In the genomic region with DNA sequence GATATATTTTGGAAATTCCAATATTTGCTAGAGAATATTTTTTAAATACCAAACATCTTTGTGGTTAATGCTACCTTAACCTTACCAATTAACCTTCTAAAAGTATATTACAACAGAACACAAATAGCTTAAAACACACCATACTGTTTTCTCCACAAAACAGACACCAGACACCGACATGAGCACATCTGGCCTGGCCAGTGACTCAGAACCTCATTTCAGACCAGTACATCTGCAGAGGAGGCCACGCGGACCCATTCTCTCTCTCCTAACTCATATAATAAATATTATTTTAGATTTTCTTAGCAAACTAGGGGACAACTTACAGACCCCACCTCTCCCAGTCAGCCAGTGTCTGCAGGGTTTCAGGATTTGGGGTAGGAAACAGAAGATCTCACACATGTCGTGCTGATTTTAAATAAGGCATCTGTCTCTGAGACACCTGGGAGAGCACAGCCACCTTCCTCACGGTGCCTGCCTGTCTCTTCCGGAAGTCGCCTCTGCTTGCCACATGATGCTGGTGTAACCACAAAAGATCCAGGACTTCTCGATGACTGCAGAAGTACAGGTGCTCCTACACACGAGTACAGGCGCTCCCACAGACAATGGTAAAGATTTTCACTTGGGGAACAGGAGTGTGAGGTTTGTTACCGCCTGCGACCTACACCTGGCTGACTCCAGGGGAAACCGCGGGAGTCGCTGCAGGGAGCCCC, we compare ENCODE assay signal across 10 cellular contexts. TPM values are rescaled to one million over a fixed set of nuclear protein-coding genes. Genes with fewer than 3 reads are reported as not detected.
DNase-seq lines count a peak whose midpoint lies in the region; ATAC-seq and TF ChIP-seq lines count a peak whose summit lies in the region.
"Had no signal": no experiment of that assay in that cellular context is flagged by ENCODE, and none has a peak within 500 bp of the region (broad histone marks: within the 10 kb centered on the region; RNA-seq: fewer than 3 reads in every experiment).

No MANE protein-coding gene starts in this region.

- H3K36me3 Mint-ChIP-seq in activated CD4-positive, alpha-beta memory T cell treated with anti-CD3 and anti-CD28 coated beads, Interleukin-2, amount 10 ng/mL, durations not matched to agents 7 days and 5 days (ENCODE audit: low read depth): peaks cover 34% of the 10 kb centered on the region
- peaks cover 0 to 28% (median 11%) of the 10 kb centered on the region in 3 donors for H3K36me3 Mint-ChIP-seq in naive thymus-derived CD8-positive, alpha-beta T cell
- H3K36me3 Mint-ChIP-seq: natural killer cell treated with Interleukin-12 subunit alpha and Interleukin-12 subunit beta and Interleukin-15 and Interleukin-18, amount 100 ng/mL, for 72 hours had no signal

- DNase-seq in GM13977 (ENCODE audit: low spot score) (peak; percentile 59), HK-2 (ENCODE audit: unreplicated experiment) (no peak), NCI-H187 (lab: John Stamatoyannopoulos, UW) (no peak)
- DNase-seq in activated CD4-positive, alpha-beta memory T cell treated with anti-CD3 and anti-CD28 coated beads, Interleukin-2, amount 10 ng/mL, durations not matched to agents 7 days and 5 days: peak; percentile 51
- peak; percentile 37 to 79 (median 62) for DNase-seq in naive thymus-derived CD8-positive, alpha-beta T cell
- DNase-seq: body of pancreas had no signal

- no peak for TF ChIP-seq CTCF in GM13977 (IDR thresholded peaks at IDR 0.05; ENCODE audit: extremely low read depth, insufficient read depth, missing control alignments)

- in situ Hi-C loops in GM13977 (cut with MboI; ENCODE audit: low pct_unique_long_range_greater_than_20kb, low sequenced_read_pairs, unreplicated experiment): no loop called here

- no peaks in the 10 kb centered on the region for H3K27me3 Mint-ChIP-seq in activated CD4-positive, alpha-beta memory T cell treated with anti-CD3 and anti-CD28 coated beads, Interleukin-2, amount 10 ng/mL, durations not matched to agents 7 days and 5 days
- no peaks in the 10 kb centered on the region for H3K27me3 Mint-ChIP-seq in naive thymus-derived CD8-positive, alpha-beta T cell
- H3K27me3 Mint-ChIP-seq: natural killer cell treated with Interleukin-12 subunit alpha and Interleukin-12 subunit beta and Interleukin-15 and Interleukin-18, amount 100 ng/mL, for 72 hours had no signal

- CTCF ChIA-PET in activated CD4-positive, alpha-beta memory T cell treated with anti-CD3 and anti-CD28 coated beads, Interleukin-2, amount 10 ng/mL, durations not matched to agents 7 days and 5 days (lab: Charles Lee): no interaction called here

- POLR2A ChIA-PET in activated CD4-positive, alpha-beta memory T cell treated with anti-CD3 and anti-CD28 coated beads, Interleukin-2, amount 10 ng/mL, durations not matched to agents 7 days and 5 days (lab: Charles Lee): no interaction called here
- POLR2A ChIA-PET in naive thymus-derived CD8-positive, alpha-beta T cell (lab: Charles Lee): interaction anchor here (0.6 to 1.0 kb wide), 3 partner anchors 9 to 142 kb away, joined by 3 to 5 read pairs (median 3); no protein-coding TSS in a partner anchor

- H3K4me1 Mint-ChIP-seq in activated CD4-positive, alpha-beta memory T cell treated with anti-CD3 and anti-CD28 coated beads, Interleukin-2, amount 10 ng/mL, durations not matched to agents 7 days and 5 days: peaks cover 30% of the 10 kb centered on the region
- H3K4me1 Mint-ChIP-seq in naive thymus-derived CD8-positive, alpha-beta T cell: peaks cover 31 to 82% (median 71%) of the 10 kb centered on the region in 4 donors

- no peak overlapping the region for H3K4me3 Mint-ChIP-seq in activated CD4-positive, alpha-beta memory T cell treated with anti-CD3 and anti-CD28 coated beads, Interleukin-2, amount 10 ng/mL, durations not matched to agents 7 days and 5 days
- H3K4me3 Mint-ChIP-seq in naive thymus-derived CD8-positive, alpha-beta T cell: peak overlapping the region; percentile 29 to 81 (median 68)
- H3K4me3 Mint-ChIP-seq: natural killer cell treated with Interleukin-12 subunit alpha and Interleukin-12 subunit beta and Interleukin-15 and Interleukin-18, amount 100 ng/mL, for 72 hours had no signal

- no peaks in the 10 kb centered on the region for H3K9me3 Mint-ChIP-seq in activated CD4-positive, alpha-beta memory T cell treated with anti-CD3 and anti-CD28 coated beads, Interleukin-2, amount 10 ng/mL, durations not matched to agents 7 days and 5 days
- H3K9me3 Mint-ChIP-seq in naive thymus-derived CD8-positive, alpha-beta T cell: no peaks in the 10 kb centered on the region
- H3K9me3 Mint-ChIP-seq: natural killer cell treated with Interleukin-12 subunit alpha and Interleukin-12 subunit beta and Interleukin-15 and Interleukin-18, amount 100 ng/mL, for 72 hours had no signal

- peak; percentile 38 for ATAC-seq in HG02840 (IDR thresholded peaks at IDR 0.05; ENCODE audit: low FRiP score, unreplicated experiment)
- peak; percentile 84 to 86 for ATAC-seq in naive thymus-derived CD8-positive, alpha-beta T cell
- no peak for ATAC-seq in HG03565 (IDR thresholded peaks at IDR 0.05; ENCODE audit: unreplicated experiment)
- ATAC-seq in HG03097 (IDR thresholded peaks at IDR 0.05; ENCODE audit: low FRiP score, unreplicated experiment): no peak
- ATAC-seq: body of pancreas; natural killer cell treated with Interleukin-12 subunit alpha and Interleukin-12 subunit beta and Interleukin-15 and Interleukin-18, amount 100 ng/mL, for 72 hours had no signal

- peak overlapping the region; percentile 0 for H3K27ac Mint-ChIP-seq in activated CD4-positive, alpha-beta memory T cell treated with anti-CD3 and anti-CD28 coated beads, Interleukin-2, amount 10 ng/mL, durations not matched to agents 7 days and 5 days
- H3K27ac Mint-ChIP-seq in naive thymus-derived CD8-positive, alpha-beta T cell: peak overlapping the region; percentile 61 to 94 (median 86)
- H3K27ac Mint-ChIP-seq: natural killer cell treated with Interleukin-12 subunit alpha and Interleukin-12 subunit beta and Interleukin-15 and Interleukin-18, amount 100 ng/mL, for 72 hours had no signal

RNA-seq across cellular contexts. Expression of a gene that starts 9.7 kb away (rescaled TPM):
- 10 to 100 TPM; 88.6 to 89.3 TPM for total RNA-seq in activated CD4-positive, alpha-beta memory T cell treated with anti-CD3 and anti-CD28 coated beads, Interleukin-2, amount 10 ng/mL, durations not matched to agents 7 days and 5 days
- total RNA-seq in naive thymus-derived CD8-positive, alpha-beta T cell: 100 to 1,000 TPM; 100 to 107 TPM
- 10 to 100 TPM; 17.8 to 32.1 (median 23.0) TPM for polyA plus RNA-seq in naive thymus-derived CD8-positive, alpha-beta T cell

RNA-seq across cellular contexts. Expression of a gene that starts 57.4 kb away (rescaled TPM):
- total RNA-seq in activated CD4-positive, alpha-beta memory T cell treated with anti-CD3 and anti-CD28 coated beads, Interleukin-2, amount 10 ng/mL, durations not matched to agents 7 days and 5 days: 10 to 100 TPM; 46.2 to 46.5 TPM
- 10 to 100 TPM; 77.9 to 82.1 TPM for total RNA-seq in naive thymus-derived CD8-positive, alpha-beta T cell
- polyA plus RNA-seq in naive thymus-derived CD8-positive, alpha-beta T cell: 10 to 100 TPM in 2 of 3 donors, 1 to 10 TPM in 1; 2.7 to 18.1 (median 12.2) TPM

Comparison
In these comparisons a context has a peak if more than half of its experiments do, and no peak if none do; other contexts are left out.
1. DNase-seq: peak in GM13977 (single experiment), activated CD4-positive, alpha-beta memory T cell treated with anti-CD3 and anti-CD28 coated beads, Interleukin-2, amount 10 ng/mL, durations not matched to agents 7 days and 5 days (single experiment) and naive thymus-derived CD8-positive, alpha-beta T cell (10 of 10); none in HK-2 (single experiment) and NCI-H187 (0 of 2).
2. ATAC-seq: peak in HG02840 (single experiment) and naive thymus-derived CD8-positive, alpha-beta T cell (2 of 2); none in HG03565 (single experiment) and HG03097 (single experiment).